ENCODE assay signal across 8 cellular contexts in the genomic region with DNA sequence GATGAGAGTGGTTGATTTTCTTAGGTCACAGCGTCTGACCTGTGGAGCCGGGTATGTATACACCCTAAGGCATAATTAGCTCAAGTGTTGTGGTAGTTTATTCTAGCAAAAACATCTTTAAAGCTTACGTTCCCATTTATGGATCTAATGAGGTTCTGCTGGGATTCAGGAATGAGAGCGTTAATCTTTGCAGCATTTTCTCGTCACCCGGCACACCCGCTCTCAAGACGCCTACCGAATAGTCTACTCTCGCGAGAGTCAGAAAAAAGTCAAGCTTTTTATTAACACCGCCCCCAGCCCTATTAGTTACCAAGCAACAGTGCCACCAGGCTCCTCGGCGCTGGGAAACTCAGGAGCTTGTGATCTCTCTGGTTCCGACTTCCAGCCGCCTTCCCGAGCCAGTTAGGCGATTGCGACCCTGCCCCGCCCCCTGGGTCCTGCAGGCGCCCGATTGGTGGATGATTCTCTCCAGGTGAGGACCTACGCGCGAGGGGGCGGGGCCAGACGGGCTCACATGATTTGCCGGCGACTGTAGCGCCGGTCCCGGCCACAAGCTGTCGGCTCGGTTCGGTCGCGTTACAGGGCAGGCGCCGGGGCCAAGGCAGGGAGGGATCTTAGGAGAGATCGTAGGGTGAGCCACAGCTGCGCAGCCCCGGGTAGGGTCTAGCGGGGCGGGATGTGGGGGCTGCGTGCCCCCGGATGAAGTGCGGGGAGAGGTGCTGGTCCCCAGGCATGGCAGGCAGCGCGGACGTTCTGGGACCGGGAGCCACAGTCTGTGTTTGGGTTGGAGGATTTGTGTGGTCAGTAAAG. TPM values are rescaled to one million over a fixed set of nuclear protein-coding genes. Genes with fewer than 3 reads are reported as not detected.
DNase-seq lines count a peak whose midpoint lies in the region; ATAC-seq and TF ChIP-seq lines count a peak whose summit lies in the region.

A gene (plus strand): TSS at position 540 of the 810 bp plus-strand sequence. CDS start 1,443 bp downstream, outside the sequence.

- peak within 1 kb of the TSS; percentile 72 for H3K4me2 ChIP-seq in DOHH2 (ENCODE audit: low read length)

- POLR2A ChIA-PET in RWPE1 (lab: Yijun Ruan, JAX; ENCODE audit: low non-redundant PET): interaction anchor here (1.0 to 1.3 kb wide), 3 partner anchors 16 to 28 kb away, joined by 3 to 6 read pairs (median 3); a partner anchor contains a TSS
- POLR2A ChIA-PET in naive thymus-derived CD8-positive, alpha-beta T cell (lab: Charles Lee): interaction anchor here (0.7 to 1.9 kb wide), 10 partner anchors 11 to 443 kb away, joined by 3 to 14 read pairs (median 4); a partner anchor contains a TSS

- no peak for TF ChIP-seq CTCF in DOHH2 (IDR thresholded peaks at IDR 0.05; ENCODE audit: low read depth, low read length, poor library complexity, severe bottlenecking)
- TF ChIP-seq CTCF in LNCaP clone FGC (IDR thresholded peaks at IDR 0.05; ENCODE audit: control insufficient read depth, extremely low read depth, insufficient read depth): no peak
- TF ChIP-seq CTCF in RWPE1 (conservative IDR thresholded peaks at IDR 0.05; ENCODE audit: low read depth): peak; percentile 14
- TF ChIP-seq CTCF in fibroblast of pulmonary artery (IDR thresholded peaks at IDR 0.05; ENCODE audit: low read length, missing control alignments): no peak

- H3K4me1 ChIP-seq in DOHH2 (ENCODE audit: control insufficient read depth, low read length): peaks cover 18% of the 10 kb centered on the region

- H3K4me3 ChIP-seq in DOHH2 (ENCODE audit: low read length) (peak within 1 kb of the TSS; percentile 75), LNCaP clone FGC (ENCODE audit: low read depth, low read length) (peak within 1 kb of the TSS; percentile 78), fibroblast of pulmonary artery (replicated peaks; ENCODE audit: low read depth, low read length) (peak within 1 kb of the TSS; percentile 74)

- H3F3A ChIP-seq in DOHH2 (ENCODE audit: control insufficient read depth, insufficient read depth): peaks cover 4% of the 10 kb centered on the region; the same call in 1 of the 2 replicates

- H3K27me3 ChIP-seq in DOHH2 (ENCODE audit: control insufficient read depth, low read length): peaks cover 39% of the 10 kb centered on the region

- H3K27ac ChIP-seq in DOHH2 (ENCODE audit: low read depth, low read length) (no peak within 1 kb of the TSS), RWPE1 (peak within 1 kb of the TSS; percentile 93)

- no peaks in the 10 kb centered on the region for H3K9me2 ChIP-seq in DOHH2 (replicated peaks; ENCODE audit: control insufficient read depth, low read length)

- ATAC-seq in GM21825 (IDR thresholded peaks at IDR 0.05; ENCODE audit: unreplicated experiment): peak; percentile 70
- peak; percentile 88 to 90 for ATAC-seq in naive thymus-derived CD8-positive, alpha-beta T cell
- ATAC-seq in stimulated activated memory B cell treated with anti-CD40 and anti-IgM and Interleukin-4, amounts not matched to agents 10 μg/mL and 1 μg/mL and 100 μg/mL, for 72 hours: peak; percentile 96

- peak within 1 kb of the TSS; percentile 91 to 100 (median 98) for H3K4me3 Mint-ChIP-seq in naive thymus-derived CD8-positive, alpha-beta T cell
- H3K4me3 Mint-ChIP-seq in stimulated activated memory B cell treated with anti-CD40 and anti-IgM and Interleukin-4, amounts not matched to agents 10 μg/mL and 1 μg/mL and 100 μg/mL, for 72 hours: peak within 1 kb of the TSS; percentile 87

- CTCF ChIA-PET in RWPE1 (lab: Yijun Ruan, JAX): interaction anchor here (0.5 to 1.3 kb wide), 5 partner anchors 9 to 558 kb away, joined by 3 to 5 read pairs (median 3); no protein-coding TSS in a partner anchor

- peak within 1 kb of the TSS; percentile 86 to 100 (median 98) for H3K27ac Mint-ChIP-seq in naive thymus-derived CD8-positive, alpha-beta T cell
- H3K27ac Mint-ChIP-seq in stimulated activated memory B cell treated with anti-CD40 and anti-IgM and Interleukin-4, amounts not matched to agents 10 μg/mL and 1 μg/mL and 100 μg/mL, for 72 hours: peak within 1 kb of the TSS; percentile 91

- DNase-seq in LNCaP clone FGC (ENCODE audit: low read depth): peak; percentile 99
- DNase-seq in RWPE1 (ENCODE audit: low spot score): peak; percentile 99
- peak; percentile 91 for DNase-seq in activated gamma-delta T cell (lab: John Stamatoyannopoulos, UW)
- DNase-seq in fibroblast of pulmonary artery (ENCODE audit: low read depth): peak; percentile 96
- peak; percentile 90 to 97 (median 94) for DNase-seq in naive thymus-derived CD8-positive, alpha-beta T cell

- peaks cover 27% of the 10 kb centered on the region for H3K79me2 ChIP-seq in DOHH2 (ENCODE audit: control insufficient read depth, low read length)

- no peaks in the 10 kb centered on the region for H3K9me3 Mint-ChIP-seq in naive thymus-derived CD8-positive, alpha-beta T cell
- H3K9me3 Mint-ChIP-seq in stimulated activated memory B cell treated with anti-CD40 and anti-IgM and Interleukin-4, amounts not matched to agents 10 μg/mL and 1 μg/mL and 100 μg/mL, for 72 hours: no peaks in the 10 kb centered on the region

- peaks cover 4% of the 10 kb centered on the region; the same call in 1 of the 2 replicates for H3K9me3 ChIP-seq in DOHH2 (ENCODE audit: control insufficient read depth, insufficient read depth, low read length)

- H3K36me3 Mint-ChIP-seq in naive thymus-derived CD8-positive, alpha-beta T cell: peaks cover 0 to 20% (median 1%) of the 10 kb centered on the region in 3 donors
- H3K36me3 Mint-ChIP-seq in stimulated activated memory B cell treated with anti-CD40 and anti-IgM and Interleukin-4, amounts not matched to agents 10 μg/mL and 1 μg/mL and 100 μg/mL, for 72 hours: peaks cover 6% of the 10 kb centered on the region

- H3K4me1 Mint-ChIP-seq in naive thymus-derived CD8-positive, alpha-beta T cell: peaks cover 20 to 60% (median 51%) of the 10 kb centered on the region in 4 donors
- H3K4me1 Mint-ChIP-seq in stimulated activated memory B cell treated with anti-CD40 and anti-IgM and Interleukin-4, amounts not matched to agents 10 μg/mL and 1 μg/mL and 100 μg/mL, for 72 hours: peaks cover 51% of the 10 kb centered on the region

- H4K20me1 ChIP-seq in DOHH2 (ENCODE audit: control insufficient read depth, insufficient read depth, low read depth, low read length): no peaks in the 10 kb centered on the region

- H3K27me3 Mint-ChIP-seq in naive thymus-derived CD8-positive, alpha-beta T cell: no peaks in the 10 kb centered on the region
- no peaks in the 10 kb centered on the region for H3K27me3 Mint-ChIP-seq in stimulated activated memory B cell treated with anti-CD40 and anti-IgM and Interleukin-4, amounts not matched to agents 10 μg/mL and 1 μg/mL and 100 μg/mL, for 72 hours

- peaks cover 18% of the 10 kb centered on the region for H3K36me3 ChIP-seq in DOHH2 (ENCODE audit: control insufficient read depth, low read length)

RNA-seq across cellular contexts. Expression of the gene that starts here (rescaled TPM):
- total RNA-seq in naive thymus-derived CD8-positive, alpha-beta T cell: 1 to 10 TPM; 4.7 to 6.5 TPM
- polyA plus RNA-seq in naive thymus-derived CD8-positive, alpha-beta T cell: 1 to 10 TPM; 1.0 to 1.3 (median 1.1) TPM
